Comparison of ENCODE assay signal across 8 cellular contexts in genomic region chr15:30326145-30326544, GRCh38.
A peak's percentile ranks its signal among the peaks of the same experiment; 100 is the strongest.
DNase-seq lines count a peak whose midpoint lies in the region; ATAC-seq, FAIRE-seq and TF ChIP-seq lines count a peak whose summit lies in the region.
"Not testable (repeated sequence)": the region's sequence is repeated elsewhere in the genome, so short reads cannot be mapped to it uniquely, and the experiment has no call there.

No MANE protein-coding gene starts in this region.

- not testable (repeated sequence) for H2BK120ac ChIP-seq in neuronal stem cell (ENCODE audit: low read depth, low read length)

- not testable (repeated sequence) for H3K9me1 ChIP-seq in K562 (ENCODE audit: control insufficient read depth, insufficient read depth, low read length)

- POLR2A ChIA-PET in K562 (lab: Yijun Ruan, JAX), result not testable (repeated sequence)

- H3K4me3 Mint-ChIP-seq in glutamatergic neuron (ENCODE audit: unreplicated experiment), result not testable (repeated sequence)

- H2BK12ac ChIP-seq in neuronal stem cell (ENCODE audit: low read length), result not testable (repeated sequence)

- H4K8ac ChIP-seq in neuronal stem cell (ENCODE audit: low read depth, low read length), result not testable (repeated sequence)

- not testable (repeated sequence) for H2BK5ac ChIP-seq in neuronal stem cell (ENCODE audit: low read length)

- not testable (repeated sequence) for H3K79me2 ChIP-seq in OCI-LY3 (ENCODE audit: low read length); K562 (ENCODE audit: control insufficient read depth, insufficient read depth, low read length)

- H2AK5ac ChIP-seq in neuronal stem cell (ENCODE audit: low read depth, low read length), result not testable (repeated sequence)

- not testable (repeated sequence) for H3K4me1 ChIP-seq in OCI-LY3 (ENCODE audit: low read length); K562 (replicated peaks in 1 of 2; ENCODE audit: control insufficient read depth in 2 of 2, insufficient read depth in 2 of 2, low read length in 2 of 2); kidney (ENCODE audit: control insufficient read depth in 1 of 2, insufficient read depth in 1 of 2, low read depth in 1 of 2, low read length in 2 of 2); neuronal stem cell (ENCODE audit: control insufficient read depth in 2 of 2, insufficient read depth in 1 of 2, low read depth in 1 of 2, low read length in 2 of 2); vagina

- H3K27ac ChIP-seq in OCI-LY3 (ENCODE audit: low read length); K562 (ENCODE audit: extremely low read depth, low read depth, low read length); kidney (ENCODE audit: low read depth in 2 of 2, low read length in 2 of 2); neuronal stem cell (replicated peaks; ENCODE audit: low read length); vagina: not testable (repeated sequence)

- H2AFZ ChIP-seq in OCI-LY3 (ENCODE audit: low read depth, low read length), result peak overlapping the region; percentile 86
- H2AFZ ChIP-seq in K562 (ENCODE audit: low read depth, low read length), result 0 out of 2 replicates have a peak overlapping the region, but pooled peaks have one; percentile 55
- not testable (repeated sequence) for H2AFZ ChIP-seq in neuronal stem cell (ENCODE audit: low read length)

- not testable (repeated sequence) for H3K23ac ChIP-seq in neuronal stem cell (ENCODE audit: low read depth, low read length, poor library complexity)

- peak overlapping the region; percentile 60 for H3K4me3 ChIP-seq in OCI-LY3 (ENCODE audit: low read length)
- H3K4me3 ChIP-seq in K562; kidney (ENCODE audit: low read length in 2 of 2); neuronal stem cell (ENCODE audit: low read length in 2 of 2); vagina: not testable (repeated sequence)

- H3K18ac ChIP-seq in neuronal stem cell (ENCODE audit: low read length), result not testable (repeated sequence)

- not testable (repeated sequence) for H3K4ac ChIP-seq in neuronal stem cell (ENCODE audit: low read length)

- peak overlapping the region; percentile 40; the same call in 1 of the 2 replicates for H3K9ac ChIP-seq in OCI-LY3 (ENCODE audit: low read length)
- H3K9ac ChIP-seq in K562 (ENCODE audit: insufficient read depth in 1 of 2, low read depth in 2 of 2, low read length in 2 of 2); kidney (ENCODE audit: low read length in 2 of 2); neuronal stem cell (ENCODE audit: low read depth, low read length, poor library complexity): not testable (repeated sequence)

- not testable (repeated sequence) for H3K4me1 Mint-ChIP-seq in glutamatergic neuron (ENCODE audit: low read depth, unreplicated experiment)

- H3K9me3 Mint-ChIP-seq in glutamatergic neuron (ENCODE audit: unreplicated experiment), result not testable (repeated sequence)

- peak overlapping the region; percentile 41 for H3K4me2 ChIP-seq in OCI-LY3 (ENCODE audit: low read length)
- H3K4me2 ChIP-seq in K562 (ENCODE audit: insufficient read depth, low read length); neuronal stem cell (ENCODE audit: insufficient read depth, low read length, poor library complexity, severe bottlenecking): not testable (repeated sequence)

- not testable (repeated sequence) for H3K9me3 ChIP-seq in OCI-LY3 (ENCODE audit: insufficient read depth, low read length); K562 (replicated peaks; ENCODE audit: control insufficient read depth, insufficient read depth, low read depth, low read length); kidney (ENCODE audit: control insufficient read depth in 1 of 2, low read length in 2 of 2); neuronal stem cell (replicated peaks in 1 of 2; ENCODE audit: control insufficient read depth in 2 of 2, insufficient read depth in 1 of 2, low read depth in 1 of 2, low read length in 2 of 2); vagina

- TF ChIP-seq POLR2A in K562 (conservative IDR thresholded peaks at IDR 0.05); vagina (IDR thresholded peaks at IDR 0.05): not testable (repeated sequence)

- not testable (repeated sequence) for H3K14ac ChIP-seq in neuronal stem cell (ENCODE audit: low read length)

- H3K36me3 Mint-ChIP-seq in glutamatergic neuron (ENCODE audit: unreplicated experiment), result not testable (repeated sequence)

- 0% methylated on average over 2 of the region's 13 CpGs for WGBS in K562 (ENCODE audit: insufficient coverage, low coverage, missing lambda C conversion rate)
- 100% methylated on average over 3 to 9 of the region's 13 CpGs for whole genome bisulfite sequencing in neuronal stem cell (ENCODE audit: extremely low coverage in 2 of 2, insufficient read length in 2 of 2, insufficient replicate concordance in 1 of 2), 2 donors

- not testable (repeated sequence) for H3K79me1 ChIP-seq in neuronal stem cell (ENCODE audit: low read depth, low read length)

- H3K36me3 ChIP-seq in OCI-LY3 (replicated peaks; ENCODE audit: low read depth, low read length); K562 (ENCODE audit: control insufficient read depth, insufficient read depth, low read length); kidney (ENCODE audit: control insufficient read depth in 1 of 2, insufficient read depth in 2 of 2, low read length in 2 of 2); neuronal stem cell (replicated peaks in 1 of 2; ENCODE audit: control insufficient read depth in 2 of 2, insufficient read depth in 2 of 2, low read length in 2 of 2); vagina: not testable (repeated sequence)

- H4K91ac ChIP-seq in neuronal stem cell (ENCODE audit: low read depth, low read length, poor library complexity), result peak overlapping the region; percentile 19

- not testable (repeated sequence) for BruUV-seq in K562 (replicated peaks; lab: Mats Ljungman, UMichigan)

- in situ Hi-C loops in Caki2 (cut with HindIII; ENCODE audit: low pct_unique_long_range_greater_than_20kb, low sequenced_read_pairs), result not testable (repeated sequence)
- in situ Hi-C loops in K562 (cut with MboI), result loop anchor here (5.0 kb wide), 1 partner anchor 1876 kb away; no protein-coding TSS in a partner anchor

- not testable (repeated sequence) for TF ChIP-seq EP300 in K562 (IDR thresholded peaks at IDR 0.05; ENCODE audit: low read length)

- peak overlapping the region; percentile 73 for H3K27ac Mint-ChIP-seq in glutamatergic neuron (ENCODE audit: unreplicated experiment)

- H2BK15ac ChIP-seq in neuronal stem cell (ENCODE audit: low read length), result not testable (repeated sequence)

- DNase-seq in Caki2 (ENCODE audit: low read depth), result peak; percentile 1
- DNase-seq in HT-29 (ENCODE audit: low spot score), result peak; percentile 0
- DNase-seq in K562 (ENCODE audit: extremely low read depth in 1 of 4, low spot score in 3 of 4), result not testable (repeated sequence)
- DNase-seq in glutamatergic neuron, result peak; percentile 4
- peak; percentile 9 for DNase-seq in kidney
- DNase-seq in neuronal stem cell (ENCODE audit: low spot score), result peak; percentile 0
- peak; percentile 67 to 70 for DNase-seq in vagina (ENCODE audit: extremely low spot score in 2 of 2)

- not testable (repeated sequence) for TF ChIP-seq RAD21 in K562 (CRISPR knock-in tag; conservative IDR thresholded peaks at IDR 0.05 in 1 of 2, IDR thresholded peaks at IDR 0.05 in 1 of 2)

- not testable (repeated sequence) for FAIRE-seq in K562 (lab: Jason Lieb, UNC); kidney (lab: Jason Lieb, UNC)

- not testable (repeated sequence) for TF ChIP-seq CTCF in OCI-LY3 (IDR thresholded peaks at IDR 0.05; ENCODE audit: low read depth, low read length); K562 (IDR thresholded peaks at IDR 0.05 in 2 of 3, conservative IDR thresholded peaks at IDR 0.05 in 1 of 3; ENCODE audit: insufficient read depth in 2 of 3, low read depth in 1 of 3, low read length in 3 of 3); glutamatergic neuron (IDR thresholded peaks at IDR 0.05; ENCODE audit: partially characterized antibody, unreplicated experiment); kidney (IDR thresholded peaks at IDR 0.05; ENCODE audit: borderline replicate concordance, extremely low read depth, insufficient read depth); vagina (IDR thresholded peaks at IDR 0.05)

- H4K20me1 ChIP-seq in OCI-LY3 (ENCODE audit: insufficient read depth, low read length); K562 (replicated peaks; ENCODE audit: control insufficient read depth, insufficient read depth, low read length): not testable (repeated sequence)

- ATAC-seq in K562, result not testable (repeated sequence)

- not testable (repeated sequence) for H3K27me3 Mint-ChIP-seq in glutamatergic neuron (ENCODE audit: unreplicated experiment)

- intact Hi-C loops in K562 (cut with micrococcal nuclease); kidney (cut with DNase I); vagina (cut with DNase I): not testable (repeated sequence)

- not testable (repeated sequence) for H3K27me3 ChIP-seq in OCI-LY3 (ENCODE audit: low read depth, low read length); K562 (ENCODE audit: control insufficient read depth in 2 of 2, insufficient read depth in 2 of 2, low read length in 2 of 2); neuronal stem cell (ENCODE audit: control insufficient read depth in 3 of 3, insufficient read depth in 3 of 3, low read depth in 1 of 3, low read length in 3 of 3); vagina

- CTCF ChIA-PET in K562 (lab: Yijun Ruan, JAX; ENCODE audit: low intra/inter-chr PET ratio), result not testable (repeated sequence)
